In genomic region chr2:136244558-136244885, GRCh38 we compare ENCODE assay signal across 31 cellular contexts.
DNase-seq lines count a peak whose midpoint lies in the region; ATAC-seq, FAIRE-seq and TF ChIP-seq lines count a peak whose summit lies in the region.
"Had no signal": no experiment of that assay in that cellular context is flagged by ENCODE, and none has a peak within 500 bp of the region (broad histone marks: within the 10 kb centered on the region; RNA-seq: fewer than 3 reads in every experiment).

No MANE protein-coding gene starts in this region.

- H4K20me1 ChIP-seq in SU-DHL-6 (ENCODE audit: low read depth, low read length), result no peaks in the 10 kb centered on the region
- H4K20me1 ChIP-seq in H1 (replicated peaks in 1 of 2; ENCODE audit: control insufficient read depth in 1 of 2, insufficient read depth in 2 of 2, low read length in 2 of 2), result no peaks in the 10 kb centered on the region
- no peaks in the 10 kb centered on the region for H4K20me1 ChIP-seq in MM.1S (ENCODE audit: insufficient read depth, low read length)

- H2BK5ac ChIP-seq in H1 (ENCODE audit: low read depth, low read length), result no peak overlapping the region

- H3K18ac ChIP-seq in H1 (ENCODE audit: extremely low read depth, low read length), result no peak overlapping the region

- H3K79me2 ChIP-seq in SU-DHL-6 (ENCODE audit: insufficient read depth, low read length) (no peaks in the 10 kb centered on the region), H1 (ENCODE audit: control insufficient read depth in 1 of 2, insufficient read depth in 2 of 2, low read length in 2 of 2) (no peaks in the 10 kb centered on the region), MM.1S (ENCODE audit: low read length) (no peaks in the 10 kb centered on the region)

- no peaks in the 10 kb centered on the region for H3K36me3 ChIP-seq in CD8-positive, alpha-beta memory T cell (ENCODE audit: insufficient read depth, low read length)
- H3K36me3 ChIP-seq in SU-DHL-6 (ENCODE audit: low read length) (no peaks in the 10 kb centered on the region), H1 (ENCODE audit: control insufficient read depth in 2 of 4, insufficient read depth in 4 of 4, low read length in 3 of 4) (no peaks in the 10 kb centered on the region), MM.1S (replicated peaks; ENCODE audit: insufficient read depth, low read length) (no peaks in the 10 kb centered on the region)
- H3K36me3 ChIP-seq: transverse colon had no signal

- H3K9me3 ChIP-seq in CD8-positive, alpha-beta memory T cell (ENCODE audit: low read length), result no peaks in the 10 kb centered on the region
- H3K9me3 ChIP-seq in SU-DHL-6 (ENCODE audit: insufficient read depth, low read length) (no peaks in the 10 kb centered on the region), H1 (ENCODE audit: insufficient read depth in 2 of 2, low read depth in 1 of 2, low read length in 1 of 2) (no peaks in the 10 kb centered on the region), MM.1S (replicated peaks; ENCODE audit: insufficient read depth, low read length) (no peaks in the 10 kb centered on the region)
- H3K9me3 ChIP-seq: transverse colon had no signal

- H4K5ac ChIP-seq in H1 (ENCODE audit: insufficient read length, low read depth, low read length), result no peak overlapping the region

- H3K36me3 Mint-ChIP-seq in CD8-positive, alpha-beta memory T cell, result peaks cover 0 to under 1% (median 0%) of the 10 kb centered on the region in 3 donors
- peaks cover 10% of the 10 kb centered on the region for H3K36me3 Mint-ChIP-seq in stimulated activated effector memory CD8-positive, alpha-beta T cell treated with anti-CD3 and anti-CD28 coated beads, Interleukin-12 subunit alpha, Interleukin-12 subunit beta, amount 100 ng/mL, for 72 hours
- H3K36me3 Mint-ChIP-seq: memory B cell had no signal

- no peak overlapping the region for H3K14ac ChIP-seq in H1 (ENCODE audit: insufficient read length)

- CTCF ChIA-PET in CD8-positive, alpha-beta memory T cell (lab: Charles Lee), result interaction anchor here (2.5 kb wide), 1 partner anchor 109 kb away, joined by 5 read pairs; no protein-coding TSS in a partner anchor
- CTCF ChIA-PET in H1 (lab: Charles Lee; ENCODE audit: partially characterized antibody), result interaction anchor here (1.9 kb wide), 1 partner anchor 247 kb away, joined by 5 read pairs; no protein-coding TSS in a partner anchor

- no peak overlapping the region for H3K56ac ChIP-seq in H1 (replicated peaks; ENCODE audit: insufficient read length, low read depth, low read length)

- no peak overlapping the region for H2BK15ac ChIP-seq in H1 (ENCODE audit: low read length)

- no peak overlapping the region for H3K27ac ChIP-seq in CD8-positive, alpha-beta memory T cell (ENCODE audit: low read depth, low read length)
- H3K27ac ChIP-seq in SU-DHL-6 (ENCODE audit: low read depth, low read length), result peak overlapping the region; percentile 27; the same call in 1 of the 2 replicates
- no peak overlapping the region for H3K27ac ChIP-seq in H1 (ENCODE audit: low read depth, low read length)
- H3K27ac ChIP-seq in MM.1S (ENCODE audit: low read length), result no peak overlapping the region
- H3K27ac ChIP-seq: C4-2B, GM23248, transverse colon had no signal

- H3K4me1 ChIP-seq in CD8-positive, alpha-beta memory T cell (ENCODE audit: insufficient read depth, low read length), result peaks cover 22% of the 10 kb centered on the region
- H3K4me1 ChIP-seq in H1 (replicated peaks in 1 of 4; ENCODE audit: control insufficient read depth in 3 of 4, insufficient read depth in 4 of 4, low read length in 3 of 4) (peaks cover 0 to 6% (median 1%) of the 10 kb centered on the region in 4 experiments; a peak in 3 of 7 replicates), MM.1S (ENCODE audit: low read length) (peaks cover under 1% of the 10 kb centered on the region)

- H3K23me2 ChIP-seq in H1 (ENCODE audit: low read depth, low read length), result no peaks in the 10 kb centered on the region

- DNase-seq in CD8-positive, alpha-beta memory T cell, result no peak
- DNase-seq in H1 (ENCODE audit: low read depth in 1 of 2, low spot score in 2 of 2) (no peak), NCI-H1092 (lab: John Stamatoyannopoulos, UW) (no peak), NCI-H1092 treated with DMSO at 0.1 percent for 48 hours (lab: John Stamatoyannopoulos, UW) (no peak), MM.1S (no peak)
- DNase-seq in stimulated activated effector memory CD8-positive, alpha-beta T cell treated with anti-CD3 and anti-CD28 coated beads, Interleukin-12 subunit alpha, Interleukin-12 subunit beta, amount 100 ng/mL, for 72 hours (ENCODE audit: low spot score in 2 of 2), result no peak
- DNase-seq: activated CD4-positive, CD25-positive, alpha-beta regulatory T cell; activated CD8-positive, alpha-beta memory T cell treated with anti-CD3 and anti-CD28 coated beads, Interleukin-2, amount 50 U/mL, for 4 hours; activated naive CD4-positive, alpha-beta T cell treated with Interleukin-2 at 50 U/mL for 16 hours; cortex of kidney; DMS79 treated with DMSO at 0.1 percent for 48 hours; GM23248; HFFc6; KBM-7; NCI-H1436; NCI-H2081 treated with DMSO at 0.1 percent for 48 hours; NCI-H2227 treated with DMSO at 0.1 percent for 48 hours; NCI-H526 treated with DMSO at 0.1 percent for 48 hours; SHP77; stimulated activated CD4-positive, alpha-beta T cell treated with anti-CD3 and anti-CD28 coated beads, Interleukin-2, amount 100 ng/mL, for 48 hours; transverse colon had no signal

- H3K4ac ChIP-seq in H1 (replicated peaks; ENCODE audit: insufficient read length, low read depth, low read length), result no peak overlapping the region

- H3K4me2 ChIP-seq in SU-DHL-6 (ENCODE audit: low read depth, low read length, poor library complexity, severe bottlenecking), result no peak overlapping the region
- no peak overlapping the region for H3K4me2 ChIP-seq in H1 (ENCODE audit: insufficient read depth in 1 of 2, low read depth in 2 of 2, low read length in 2 of 2)
- H3K4me2 ChIP-seq in MM.1S (ENCODE audit: low read depth, low read length), result no peak overlapping the region

- peak overlapping the region in 5 of 8 donors; percentile 40 to 78 (median 51) for H3K27ac Mint-ChIP-seq in CD8-positive, alpha-beta memory T cell
- peak overlapping the region; percentile 97 for H3K27ac Mint-ChIP-seq in stimulated activated effector memory CD8-positive, alpha-beta T cell treated with anti-CD3 and anti-CD28 coated beads, Interleukin-12 subunit alpha, Interleukin-12 subunit beta, amount 100 ng/mL, for 72 hours
- H3K27ac Mint-ChIP-seq: HFFc6, progenitor cell of endocrine pancreas had no signal

- FAIRE-seq in H1 (lab: Jason Lieb, UNC), result no peak
- FAIRE-seq: HTR-8/SVneo, islet of Langerhans had no signal

- H4K91ac ChIP-seq in H1 (replicated peaks; ENCODE audit: insufficient read length, low read length), result no peak overlapping the region

- no peak for TF ChIP-seq RAD21 in H1 (IDR thresholded peaks at IDR 0.05 in 1 of 2, conservative IDR thresholded peaks at IDR 0.05 in 1 of 2; ENCODE audit: low read depth in 2 of 2, low read length in 2 of 2)

- no peak overlapping the region; the same call in 1 of the 2 replicates for H4K8ac ChIP-seq in H1 (ENCODE audit: extremely low read depth, insufficient read depth, low read length)

- H3K27me3 Mint-ChIP-seq in CD8-positive, alpha-beta memory T cell, result no peaks in the 10 kb centered on the region
- H3K27me3 Mint-ChIP-seq: memory B cell had no signal

- no peaks in the 10 kb centered on the region for H3K9me2 ChIP-seq in SU-DHL-6 (replicated peaks; ENCODE audit: insufficient read depth, low read length)
- no peaks in the 10 kb centered on the region for H3K9me2 ChIP-seq in MM.1S (replicated peaks; ENCODE audit: insufficient read depth, low read length)

- no peaks in the 10 kb centered on the region for H3K27me3 ChIP-seq in CD8-positive, alpha-beta memory T cell (ENCODE audit: insufficient read depth, low read length, poor library complexity, severe bottlenecking)
- H3K27me3 ChIP-seq in SU-DHL-6 (ENCODE audit: low read length) (no peaks in the 10 kb centered on the region), H1 (replicated peaks in 1 of 4; ENCODE audit: control insufficient read depth in 3 of 4, extremely low read depth in 1 of 4, insufficient read depth in 3 of 4, low read length in 3 of 4) (no peaks in the 10 kb centered on the region), MM.1S (replicated peaks; ENCODE audit: insufficient read depth, low read length) (no peaks in the 10 kb centered on the region)
- H3K27me3 ChIP-seq: transverse colon had no signal

- POLR2A ChIA-PET in CD8-positive, alpha-beta memory T cell (lab: Charles Lee), result interaction anchor here (0.9 to 1.8 kb wide), 2 partner anchors 9 to 126 kb away, joined by 3 to 5 read pairs; no protein-coding TSS in a partner anchor
- POLR2A ChIA-PET in H1 (lab: Charles Lee; ENCODE audit: partially characterized antibody), result interaction anchor here (0.6 kb wide), 1 partner anchor 218 kb away, joined by 3 read pairs; no protein-coding TSS in a partner anchor

- no peak for TF ChIP-seq CTCF in SU-DHL-6 (IDR thresholded peaks at IDR 0.05; ENCODE audit: insufficient read depth, low read length, poor library complexity, severe bottlenecking)
- TF ChIP-seq CTCF in H1 (IDR thresholded peaks at IDR 0.05; ENCODE audit: control extremely low read depth in 1 of 3, insufficient read depth in 1 of 3, low read depth in 1 of 3, low read length in 3 of 3), result no peak
- no peak for TF ChIP-seq CTCF in MM.1S (IDR thresholded peaks at IDR 0.05; ENCODE audit: low read length)

- no peak overlapping the region for H3K23ac ChIP-seq in H1 (ENCODE audit: insufficient read length)

- peaks cover 20% of the 10 kb centered on the region for H3F3A ChIP-seq in SU-DHL-6 (ENCODE audit: insufficient read depth)
- no peaks in the 10 kb centered on the region for H3F3A ChIP-seq in MM.1S (ENCODE audit: insufficient read depth, low read length)

- H3K4me3 Mint-ChIP-seq in CD8-positive, alpha-beta memory T cell, result no peak overlapping the region
- no peak overlapping the region for H3K4me3 Mint-ChIP-seq in stimulated activated effector memory CD8-positive, alpha-beta T cell treated with anti-CD3 and anti-CD28 coated beads, Interleukin-12 subunit alpha, Interleukin-12 subunit beta, amount 100 ng/mL, for 72 hours
- H3K4me3 Mint-ChIP-seq: HFFc6, memory B cell had no signal

- H2BK12ac ChIP-seq in H1 (ENCODE audit: low read depth, low read length), result no peak overlapping the region

- no peak overlapping the region for H2BK20ac ChIP-seq in H1 (ENCODE audit: low read length)

- H3K9ac ChIP-seq in SU-DHL-6 (ENCODE audit: low read length) (peak overlapping the region; percentile 26; the same call in 1 of the 2 replicates), H1 (replicated peaks in 1 of 4; ENCODE audit: extremely low read depth in 1 of 4, low read depth in 3 of 4, low read length in 3 of 4) (no peak overlapping the region), MM.1S (ENCODE audit: low read length) (no peak overlapping the region)
- H3K9ac ChIP-seq: GM23248 had no signal

- 100% methylated on average over 2 of the region's 2 CpGs; no CpG with 5 or more reads in 1 of the 2 experiments for WGBS in H1 (ENCODE audit: extremely low coverage in 1 of 2, insufficient coverage in 1 of 2, insufficient read length in 1 of 2, insufficient replicate concordance in 2 of 2, low coverage in 1 of 2, low lambda C conversion rate in 2 of 2, missing lambda C conversion rate in 1 of 2), 2 experiments

- no peak overlapping the region for H3K4me3 ChIP-seq in CD8-positive, alpha-beta memory T cell (ENCODE audit: low read length)
- H3K4me3 ChIP-seq in SU-DHL-6 (ENCODE audit: insufficient read depth, low read length, poor library complexity, severe bottlenecking) (no peak overlapping the region), H1 (ENCODE audit: extremely low read depth in 1 of 4, insufficient read depth in 2 of 4, low read depth in 3 of 4, low read length in 4 of 4) (no peak overlapping the region), MM.1S (ENCODE audit: low read length) (no peak overlapping the region)
- H3K4me3 ChIP-seq: GM23248, transverse colon had no signal

- no peaks in the 10 kb centered on the region for H3K9me3 Mint-ChIP-seq in CD8-positive, alpha-beta memory T cell
- no peaks in the 10 kb centered on the region for H3K9me3 Mint-ChIP-seq in stimulated activated effector memory CD8-positive, alpha-beta T cell treated with anti-CD3 and anti-CD28 coated beads, Interleukin-12 subunit alpha, Interleukin-12 subunit beta, amount 100 ng/mL, for 72 hours
- H3K9me3 Mint-ChIP-seq: memory B cell had no signal

- H2AFZ ChIP-seq in SU-DHL-6 (ENCODE audit: low read depth, low read length, severe bottlenecking), result no peak overlapping the region
- no peak overlapping the region for H2AFZ ChIP-seq in H1 (ENCODE audit: low read length)
- H2AFZ ChIP-seq in MM.1S (ENCODE audit: low read length), result no peak overlapping the region
- H2AFZ ChIP-seq: GM23248 had no signal

- TF ChIP-seq EP300 in H1 (IDR thresholded peaks at IDR 0.05; ENCODE audit: borderline replicate concordance in 1 of 2, low read depth in 2 of 2, low read length in 2 of 2), result no peak

- no peak overlapping the region for H2AK5ac ChIP-seq in H1 (ENCODE audit: low read depth, low read length)

- H3K79me1 ChIP-seq in H1 (ENCODE audit: low read depth, low read length), result no peaks in the 10 kb centered on the region

- ATAC-seq in stimulated activated effector memory CD8-positive, alpha-beta T cell treated with anti-CD3 and anti-CD28 coated beads, Interleukin-12 subunit alpha, Interleukin-12 subunit beta, amount 100 ng/mL, for 72 hours, result no peak
- ATAC-seq: esophagus mucosa, left lobe of liver, Panc1, sciatic nerve had no signal

- no peak overlapping the region for H2BK120ac ChIP-seq in H1 (replicated peaks; ENCODE audit: low read depth, low read length)

- no peak for TF ChIP-seq POLR2A in H1 (IDR thresholded peaks at IDR 0.05; ENCODE audit: control extremely low read depth in 1 of 2, low read depth in 2 of 2, low read length in 2 of 2)

- H3K4me1 Mint-ChIP-seq in CD8-positive, alpha-beta memory T cell, result peaks cover 28 to 53% (median 33%) of the 10 kb centered on the region in 3 donors
- H3K4me1 Mint-ChIP-seq in stimulated activated effector memory CD8-positive, alpha-beta T cell treated with anti-CD3 and anti-CD28 coated beads, Interleukin-12 subunit alpha, Interleukin-12 subunit beta, amount 100 ng/mL, for 72 hours, result peaks cover 59% of the 10 kb centered on the region
